ENCODE assay signal across 21 cellular contexts in genomic region chr17:50967795-50968194, GRCh38.
DNase-seq lines count a peak whose midpoint lies in the region; ATAC-seq and TF ChIP-seq lines count a peak whose summit lies in the region.
"Had no signal": no experiment of that assay in that cellular context is flagged by ENCODE, and none has a peak within 500 bp of the region (broad histone marks: within the 10 kb centered on the region; RNA-seq: fewer than 3 reads in every experiment).

No MANE protein-coding gene starts in this region.

- H4K5ac ChIP-seq in H9 (ENCODE audit: insufficient read length, low read depth, low read length): no peak overlapping the region

- no peak overlapping the region for H3K14ac ChIP-seq in H9 (ENCODE audit: insufficient read depth, low read length)

- TF ChIP-seq POLR2A in gastrocnemius medialis (IDR thresholded peaks at IDR 0.05): no peak

- peak; percentile 76 for DNase-seq in AG10803 (ENCODE audit: low read depth)
- DNase-seq in T-helper 17 cell: no peak
- peak; percentile 76 for DNase-seq in fibroblast of gingiva (ENCODE audit: low read depth)
- no peak for DNase-seq in gastrocnemius medialis
- DNase-seq in NCI-H524 (lab: John Stamatoyannopoulos, UW): no peak
- no peak for DNase-seq in pons (ENCODE audit: low spot score)
- DNase-seq in H9: no peak
- DNase-seq: ACHN; activated CD4-positive, CD25-positive, alpha-beta regulatory T cell; activated CD8-positive, alpha-beta T cell treated with anti-CD3 and anti-CD28 coated beads, Interleukin-2, amount 10 ng/mL, durations not matched to agents 7 days and 5 days; activated naive CD8-positive, alpha-beta T cell treated with anti-CD3 and anti-CD28 coated beads, Interleukin-2, amount 10 ng/mL, durations not matched to agents 7 days and 5 days; GOT3; MM.1S; naive thymus-derived CD8-positive, alpha-beta T cell; NCI-H187 treated with DMSO at 0.1 percent for 48 hours; NCI-H446 treated with DMSO at 0.1 percent for 48 hours; SHP77; stimulated activated naive CD4-positive, alpha-beta T cell had no signal

- H3K4me1 ChIP-seq in gastrocnemius medialis: peaks cover 0 to 13% of the 10 kb centered on the region in 2 donors
- H3K4me1 ChIP-seq in H9 (ENCODE audit: insufficient read depth, low read length): no peaks in the 10 kb centered on the region

- no peak overlapping the region for H3K23ac ChIP-seq in H9 (ENCODE audit: insufficient read length, low read depth, low read length)

- H3K27me3 ChIP-seq in gastrocnemius medialis (no peaks in the 10 kb centered on the region), H9 (ENCODE audit: insufficient read depth, low read length) (no peaks in the 10 kb centered on the region)

- H3K27ac Mint-ChIP-seq in T-helper 17 cell: peak overlapping the region; percentile 29
- H3K27ac Mint-ChIP-seq in H9: no peak overlapping the region
- H3K27ac Mint-ChIP-seq: activated CD8-positive, alpha-beta T cell treated with anti-CD3 and anti-CD28 coated beads, Interleukin-2, amount 10 ng/mL, durations not matched to agents 7 days and 5 days; activated naive CD8-positive, alpha-beta T cell treated with anti-CD3 and anti-CD28 coated beads, Interleukin-2, amount 10 ng/mL, durations not matched to agents 7 days and 5 days; memory B cell; progenitor cell of endocrine pancreas had no signal

- no peak overlapping the region for H3K18ac ChIP-seq in H9 (ENCODE audit: insufficient read length, low read depth, low read length)

- peaks cover 0 to 31% of the 10 kb centered on the region in 2 donors for H3K36me3 ChIP-seq in gastrocnemius medialis

- H3K9me3 ChIP-seq in T-helper 17 cell (ENCODE audit: control insufficient read depth, low read length, poor library complexity, severe bottlenecking) (no peaks in the 10 kb centered on the region), gastrocnemius medialis (no peaks in the 10 kb centered on the region), H9 (ENCODE audit: control insufficient read depth, low read depth, low read length) (no peaks in the 10 kb centered on the region)

- no peaks in the 10 kb centered on the region for H3K9me3 Mint-ChIP-seq in H9
- H3K9me3 Mint-ChIP-seq: activated naive CD8-positive, alpha-beta T cell treated with anti-CD3 and anti-CD28 coated beads, Interleukin-2, amount 10 ng/mL, durations not matched to agents 7 days and 5 days; memory B cell; naive thymus-derived CD8-positive, alpha-beta T cell had no signal

- no peak overlapping the region for H2BK20ac ChIP-seq in H9 (ENCODE audit: low read depth, low read length, poor library complexity, severe bottlenecking)

- H3K36me3 Mint-ChIP-seq in T-helper 17 cell (ENCODE audit: low read depth): peaks cover 3% of the 10 kb centered on the region
- H3K36me3 Mint-ChIP-seq in H9 (ENCODE audit: insufficient read depth in 1 of 3, low read depth in 3 of 3): peaks cover 1 to 45% (median 39%) of the 10 kb centered on the region in 3 experiments; a peak in 5 of 7 replicates

- no peak overlapping the region for H4K91ac ChIP-seq in H9 (ENCODE audit: insufficient read length, low read depth, low read length)

- no peak overlapping the region for H3K9ac ChIP-seq in H9 (ENCODE audit: extremely low read depth, insufficient read length, low read length)

- H3K27ac ChIP-seq in gastrocnemius medialis (peak overlapping the region; percentile 1 to 48 (median 38)), H9 (ENCODE audit: insufficient read length, low read depth, low read length) (no peak overlapping the region)

- no peak overlapping the region for H3K4me2 ChIP-seq in H9 (ENCODE audit: insufficient read depth, insufficient read length, low read length)

- H3K4me3 ChIP-seq in AG10803 (ENCODE audit: low read length): no peak overlapping the region
- no peak overlapping the region for H3K4me3 ChIP-seq in gastrocnemius medialis

- no peaks in the 10 kb centered on the region for H3K79me1 ChIP-seq in H9 (ENCODE audit: insufficient read depth, low read depth, low read length, poor library complexity, severe bottlenecking)

- no peak overlapping the region for H2AFZ ChIP-seq in H9 (ENCODE audit: low read length)

- H3K4me3 Mint-ChIP-seq in T-helper 17 cell (no peak overlapping the region), H9 (no peak overlapping the region)
- H3K4me3 Mint-ChIP-seq: activated CD8-positive, alpha-beta T cell treated with anti-CD3 and anti-CD28 coated beads, Interleukin-2, amount 10 ng/mL, durations not matched to agents 7 days and 5 days; activated naive CD8-positive, alpha-beta T cell treated with anti-CD3 and anti-CD28 coated beads, Interleukin-2, amount 10 ng/mL, durations not matched to agents 7 days and 5 days; memory B cell; naive thymus-derived CD8-positive, alpha-beta T cell had no signal

- ATAC-seq in T-helper 17 cell (no peak), gastrocnemius medialis (no peak), GM21515 (IDR thresholded peaks at IDR 0.05; ENCODE audit: unreplicated experiment) (no peak)
- ATAC-seq: activated CD8-positive, alpha-beta T cell treated with anti-CD3 and anti-CD28 coated beads, Interleukin-2, amount 10 ng/mL, durations not matched to agents 7 days and 5 days; naive thymus-derived CD8-positive, alpha-beta T cell had no signal

- H3K27me3 Mint-ChIP-seq in T-helper 17 cell: no peaks in the 10 kb centered on the region
- no peaks in the 10 kb centered on the region for H3K27me3 Mint-ChIP-seq in H9 (ENCODE audit: low read depth)
- H3K27me3 Mint-ChIP-seq: activated naive CD8-positive, alpha-beta T cell treated with anti-CD3 and anti-CD28 coated beads, Interleukin-2, amount 10 ng/mL, durations not matched to agents 7 days and 5 days; memory B cell; naive thymus-derived CD8-positive, alpha-beta T cell; progenitor cell of endocrine pancreas had no signal

- intact Hi-C loops in gastrocnemius medialis (cut with DNase I; ENCODE audit: low total_unique reads): no loop called here

- no peaks in the 10 kb centered on the region for H3K23me2 ChIP-seq in H9 (ENCODE audit: insufficient read length, low read depth, low read length, poor library complexity, severe bottlenecking)

- TF ChIP-seq CTCF in AG10803 (conservative IDR thresholded peaks at IDR 0.05; ENCODE audit: low read length) (no peak), gastrocnemius medialis (IDR thresholded peaks at IDR 0.05 in 4 of 5, conservative IDR thresholded peaks at IDR 0.05 in 1 of 5) (no peak), H9 (conservative IDR thresholded peaks at IDR 0.05) (no peak)

- no peak overlapping the region for H3K56ac ChIP-seq in H9 (ENCODE audit: insufficient read length, low read depth, low read length)

- no peaks in the 10 kb centered on the region for H4K20me1 ChIP-seq in H9 (ENCODE audit: control insufficient read depth, insufficient read depth, insufficient read length)

- H2BK12ac ChIP-seq in H9 (ENCODE audit: insufficient read length, low read depth, low read length): no peak overlapping the region

- no peak overlapping the region for H4K8ac ChIP-seq in H9 (replicated peaks; ENCODE audit: insufficient read length, low read depth, low read length)

- H3K79me2 ChIP-seq in H9 (ENCODE audit: insufficient read depth, low read length): no peaks in the 10 kb centered on the region

- no peak overlapping the region for H2BK120ac ChIP-seq in H9 (ENCODE audit: low read depth, low read length, poor library complexity, severe bottlenecking)

- no CpG with 5 or more reads among the region's 1 CpG for WGBS in H9 (ENCODE audit: extremely low coverage, insufficient read length, low lambda C conversion rate)

- H2AK5ac ChIP-seq in H9 (ENCODE audit: insufficient read length, low read length): no peak overlapping the region

- H2BK15ac ChIP-seq in H9 (ENCODE audit: low read depth, low read length): no peak overlapping the region

- no peak overlapping the region for H2BK5ac ChIP-seq in H9 (ENCODE audit: insufficient read length, low read length)

- in situ Hi-C loops in gastrocnemius medialis (cut with MboI; ENCODE audit: low sequenced_read_pairs in 4 of 4): no loop called here

- no peak overlapping the region for H3T11ph ChIP-seq in H9 (ENCODE audit: low read length)

- peaks cover 3% of the 10 kb centered on the region for H3K4me1 Mint-ChIP-seq in T-helper 17 cell
- no peaks in the 10 kb centered on the region for H3K4me1 Mint-ChIP-seq in H9

- no peak overlapping the region for H3K4ac ChIP-seq in H9 (ENCODE audit: low read depth, low read length)

Comparison
In these comparisons a context has a peak if more than half of its experiments do, and no peak if none do; other contexts are left out.
1. DNase-seq: peak in AG10803 (single experiment) and fibroblast of gingiva (single experiment); none in T-helper 17 cell (0 of 3), gastrocnemius medialis (0 of 2), NCI-H524 (0 of 2), pons (single experiment) and H9 (single experiment).